8 cellular contexts compared by ENCODE assay signal in the genomic region with DNA sequence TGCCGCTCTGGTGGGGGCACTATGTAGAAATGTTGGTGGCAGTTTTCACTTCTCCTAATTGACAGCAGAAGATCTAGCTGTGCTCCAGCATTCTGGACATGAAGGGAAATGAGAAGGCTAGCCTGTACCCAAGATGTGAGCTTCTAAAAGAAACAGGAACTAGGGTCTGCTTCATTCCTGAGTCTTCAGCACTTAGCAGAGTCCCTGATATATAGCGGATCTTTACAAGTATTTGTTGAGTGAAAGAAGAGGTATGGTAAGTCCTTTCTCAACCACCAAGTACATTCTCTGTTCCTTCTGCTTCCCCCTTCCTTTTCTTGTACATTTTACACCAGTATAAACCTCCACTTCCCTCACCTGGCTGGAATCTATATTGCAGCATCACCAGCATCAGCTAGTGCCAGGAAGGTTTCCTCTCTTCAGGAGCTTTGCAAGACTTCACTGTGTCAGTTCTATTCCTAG.
DNase-seq lines count a peak whose midpoint lies in the region; ATAC-seq and TF ChIP-seq lines count a peak whose summit lies in the region.

No MANE protein-coding gene starts in this region.

- no peak for DNase-seq in CD14-positive monocyte (ENCODE audit: low spot score)
- DNase-seq in NCI-H1092 (lab: John Stamatoyannopoulos, UW), result peak; percentile 54
- DNase-seq in epithelial cell of proximal tubule (ENCODE audit: low read depth), result no peak
- no peak for DNase-seq in cerebellar nuclear complex (lab: John Stamatoyannopoulos, UW)
- DNase-seq in activated effector memory CD4-positive, alpha-beta T cell treated with anti-CD3 and anti-CD28 coated beads, Interleukin-2, amount 50 U/mL, for 16 hours, result no peak
- DNase-seq in A673 (ENCODE audit: low spot score), result no peak
- no peak for DNase-seq in activated CD4-positive, alpha-beta T cell treated with anti-CD3 and anti-CD28 coated beads, Interleukin-2, amount 10 ng/mL, durations not matched to agents 7 days and 5 days

- peak; percentile 67 for ATAC-seq in GM19395 (IDR thresholded peaks at IDR 0.05; ENCODE audit: unreplicated experiment)

- H3K4me3 ChIP-seq in epithelial cell of proximal tubule (ENCODE audit: low read depth, low read length), result no peak overlapping the region
- H3K4me3 ChIP-seq in A673 (ENCODE audit: low read depth, low read length, poor library complexity, severe bottlenecking), result no peak overlapping the region

- H3K27me3 Mint-ChIP-seq in CD14-positive monocyte (ENCODE audit: low read depth in 3 of 3), result peaks cover 5 to 16% (median 14%) of the 10 kb centered on the region in 3 donors
- H3K27me3 Mint-ChIP-seq in activated CD4-positive, alpha-beta T cell treated with anti-CD3 and anti-CD28 coated beads, Interleukin-2, amount 10 ng/mL, durations not matched to agents 7 days and 5 days, result no peaks in the 10 kb centered on the region

- H3K36me3 Mint-ChIP-seq in CD14-positive monocyte, result no peaks in the 10 kb centered on the region
- H3K36me3 Mint-ChIP-seq in activated CD4-positive, alpha-beta T cell treated with anti-CD3 and anti-CD28 coated beads, Interleukin-2, amount 10 ng/mL, durations not matched to agents 7 days and 5 days (ENCODE audit: low read depth), result no peaks in the 10 kb centered on the region

- H3K27ac ChIP-seq in A673 (ENCODE audit: low read depth, low read length, poor library complexity, severe bottlenecking), result no peak overlapping the region

- POLR2A ChIA-PET in A673 (lab: Charles Lee; ENCODE audit: low non-redundant PET), result no interaction called here
- POLR2A ChIA-PET in activated CD4-positive, alpha-beta T cell treated with anti-CD3 and anti-CD28 coated beads, Interleukin-2, amount 10 ng/mL, durations not matched to agents 7 days and 5 days (lab: Charles Lee), result no interaction called here

- no peaks in the 10 kb centered on the region for H3K9me3 ChIP-seq in A673 (ENCODE audit: low read depth, low read length, poor library complexity, severe bottlenecking)

- CTCF ChIA-PET in A673 (lab: Charles Lee), result no interaction called here
- CTCF ChIA-PET in activated CD4-positive, alpha-beta T cell treated with anti-CD3 and anti-CD28 coated beads, Interleukin-2, amount 10 ng/mL, durations not matched to agents 7 days and 5 days (lab: Charles Lee), result no interaction called here

- no peaks in the 10 kb centered on the region for H3K36me3 ChIP-seq in A673 (ENCODE audit: insufficient read depth, low read length, poor library complexity, severe bottlenecking)

- no peaks in the 10 kb centered on the region for H3K27me3 ChIP-seq in A673 (replicated peaks; ENCODE audit: insufficient read depth, low read depth, low read length, poor library complexity)

- peaks cover 0 to 4% (median 0%) of the 10 kb centered on the region in 7 donors for H3K9me3 Mint-ChIP-seq in CD14-positive monocyte
- no peaks in the 10 kb centered on the region for H3K9me3 Mint-ChIP-seq in activated CD4-positive, alpha-beta T cell treated with anti-CD3 and anti-CD28 coated beads, Interleukin-2, amount 10 ng/mL, durations not matched to agents 7 days and 5 days

- H3K27ac Mint-ChIP-seq in CD14-positive monocyte, result peak overlapping the region in 4 of 7 donors; percentile 32 to 68 (median 34)
- H3K27ac Mint-ChIP-seq in activated CD4-positive, alpha-beta T cell treated with anti-CD3 and anti-CD28 coated beads, Interleukin-2, amount 10 ng/mL, durations not matched to agents 7 days and 5 days, result no peak overlapping the region

- H3K4me1 Mint-ChIP-seq in CD14-positive monocyte, result peaks cover 21% of the 10 kb centered on the region
- H3K4me1 Mint-ChIP-seq in activated CD4-positive, alpha-beta T cell treated with anti-CD3 and anti-CD28 coated beads, Interleukin-2, amount 10 ng/mL, durations not matched to agents 7 days and 5 days, result no peaks in the 10 kb centered on the region

- intact Hi-C loops in CD14-positive monocyte (cut with micrococcal nuclease) (no loop called here), A673 (cut with micrococcal nuclease; ENCODE audit: unreplicated experiment) (no loop called here)

- H3K4me1 ChIP-seq in A673 (ENCODE audit: insufficient read depth, low read length, poor library complexity, severe bottlenecking), result no peaks in the 10 kb centered on the region

- peak overlapping the region in 1 of 2 donors; percentile 44 for H3K4me3 Mint-ChIP-seq in CD14-positive monocyte
- H3K4me3 Mint-ChIP-seq in activated CD4-positive, alpha-beta T cell treated with anti-CD3 and anti-CD28 coated beads, Interleukin-2, amount 10 ng/mL, durations not matched to agents 7 days and 5 days, result no peak overlapping the region

- no TSS peak for BruUV-seq in A673 (replicated peaks; lab: Mats Ljungman, UMichigan)

- TF ChIP-seq CTCF in CD14-positive monocyte (IDR thresholded peaks at IDR 0.05), result peak; percentile 25
- TF ChIP-seq CTCF in epithelial cell of proximal tubule (conservative IDR thresholded peaks at IDR 0.05; ENCODE audit: low read depth, low read length), result peak; percentile 48
- TF ChIP-seq CTCF in A673 (conservative IDR thresholded peaks at IDR 0.05; ENCODE audit: low read depth, low read length), result no peak
